ENCODE assay signal across 8 cellular contexts in the genomic region with DNA sequence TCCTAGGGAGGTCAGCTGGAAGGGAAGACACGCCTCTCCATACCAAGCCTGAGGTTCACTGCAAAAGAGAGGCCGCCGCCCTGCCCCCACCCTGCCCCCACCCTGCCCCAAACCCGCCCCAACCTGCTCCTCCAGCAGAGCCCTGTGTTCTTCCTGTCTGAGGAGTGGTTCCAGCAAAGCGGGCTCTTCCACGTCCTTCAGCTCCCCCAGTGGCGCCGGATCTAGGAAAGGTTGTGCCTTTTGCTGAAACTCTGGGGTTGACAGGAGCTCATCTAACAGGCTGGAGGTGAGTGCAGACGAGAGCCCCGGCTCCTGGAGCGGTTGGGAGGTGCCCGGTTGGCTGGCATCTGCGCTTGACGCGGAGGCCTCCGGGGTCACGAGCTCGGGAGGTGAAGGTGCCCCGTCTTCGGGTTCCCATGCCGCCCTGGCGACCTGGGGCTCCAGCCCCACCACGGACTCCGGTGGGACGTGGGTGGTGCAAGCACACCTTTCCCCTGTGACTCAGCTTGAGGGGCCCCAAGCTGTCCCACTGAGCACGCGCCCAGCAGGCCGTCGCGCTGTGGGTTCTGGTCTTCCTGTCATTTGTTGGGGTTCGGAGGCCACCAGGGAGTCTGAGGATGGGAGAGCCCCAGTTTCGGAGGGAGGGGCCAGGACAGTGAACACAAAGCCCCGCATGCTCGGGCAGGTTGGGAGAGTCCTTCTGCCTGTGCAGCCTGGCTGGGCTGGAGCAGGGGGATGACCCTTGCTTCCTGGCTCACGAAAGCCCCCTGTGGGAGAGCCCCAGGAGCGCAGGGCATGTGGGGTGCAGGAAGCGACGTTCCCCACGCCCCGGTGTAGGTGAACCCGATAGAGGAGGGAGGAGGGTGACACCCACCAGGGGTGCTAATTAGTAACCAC.
DNase-seq lines count a peak whose midpoint lies in the region; ATAC-seq and TF ChIP-seq lines count a peak whose summit lies in the region.

No MANE protein-coding gene starts in this region.

- H3K4me1 ChIP-seq in mucosa of descending colon (ENCODE audit: low read depth) = no peaks in the 10 kb centered on the region

- CTCF ChIA-PET in activated CD4-positive, alpha-beta T cell treated with anti-CD3 and anti-CD28 coated beads for 36 hours (lab: Charles Lee) = no interaction called here

- peaks cover 15% of the 10 kb centered on the region for H3K27me3 Mint-ChIP-seq in activated CD4-positive, alpha-beta T cell treated with anti-CD3 and anti-CD28 coated beads for 36 hours
- H3K27me3 Mint-ChIP-seq in effector memory CD8-positive, alpha-beta T cell = peaks cover 6 to 18% of the 10 kb centered on the region in 2 donors

- intact Hi-C loops in activated CD4-positive, alpha-beta T cell treated with anti-CD3 and anti-CD28 coated beads for 36 hours (cut with DNase I, micrococcal nuclease) = no loop called here
- intact Hi-C loops in mucosa of descending colon (cut with DNase I, micrococcal nuclease) = no loop called here

- H3K4me3 ChIP-seq in mucosa of descending colon = no peak overlapping the region

- POLR2A ChIA-PET in activated CD4-positive, alpha-beta T cell treated with anti-CD3 and anti-CD28 coated beads for 36 hours (lab: Charles Lee) = interaction anchor here (0.9 kb wide), 1 partner anchor 1018 kb away, joined by 3 read pairs; no protein-coding TSS in a partner anchor

- H3K36me3 ChIP-seq in mucosa of descending colon (ENCODE audit: low read depth) = no peaks in the 10 kb centered on the region

- ATAC-seq in GM18861 (IDR thresholded peaks at IDR 0.05; ENCODE audit: unreplicated experiment) = peak; percentile 61
- peak; percentile 66 for ATAC-seq in HG03064 (IDR thresholded peaks at IDR 0.05; ENCODE audit: low read depth, unreplicated experiment)
- ATAC-seq in activated CD4-positive, alpha-beta T cell treated with anti-CD3 and anti-CD28 coated beads for 36 hours = peak; percentile 56
- peak; percentile 75 for ATAC-seq in effector memory CD8-positive, alpha-beta T cell (replicated peaks)
- ATAC-seq in mucosa of descending colon = peak; percentile 61

- peak overlapping the region; percentile 56 for H3K4me3 Mint-ChIP-seq in activated CD4-positive, alpha-beta T cell treated with anti-CD3 and anti-CD28 coated beads for 36 hours
- H3K4me3 Mint-ChIP-seq in effector memory CD8-positive, alpha-beta T cell = peak overlapping the region; percentile 80 to 86

- no peak overlapping the region for H3K27ac Mint-ChIP-seq in activated CD4-positive, alpha-beta T cell treated with anti-CD3 and anti-CD28 coated beads for 36 hours
- H3K27ac Mint-ChIP-seq in effector memory CD8-positive, alpha-beta T cell = peak overlapping the region; percentile 87 to 91

- peaks cover 26% of the 10 kb centered on the region for H3K9me3 Mint-ChIP-seq in activated CD4-positive, alpha-beta T cell treated with anti-CD3 and anti-CD28 coated beads for 36 hours (ENCODE audit: low read depth)
- H3K9me3 Mint-ChIP-seq in effector memory CD8-positive, alpha-beta T cell = peaks cover 5 to 21% of the 10 kb centered on the region in 2 donors

- DNase-seq in activated CD4-positive, alpha-beta T cell treated with anti-CD3 and anti-CD28 coated beads for 36 hours = peak; percentile 76
- peak; percentile 71 to 79 (median 74) for DNase-seq in effector memory CD8-positive, alpha-beta T cell
- DNase-seq in mucosa of descending colon (peak; percentile 51 to 90 (median 69)), erythroblast (lab: John Stamatoyannopoulos, UW) (no peak), NCI-H187 treated with DMSO at 0.1 percent for 48 hours (lab: John Stamatoyannopoulos, UW) (no peak)
- peak; percentile 81 for DNase-seq in stimulated activated CD8-positive, alpha-beta memory T cell treated with anti-CD3 and anti-CD28 coated beads, Interleukin-4, amount 100 ng/mL, for 48 hours

- H3K36me3 Mint-ChIP-seq in activated CD4-positive, alpha-beta T cell treated with anti-CD3 and anti-CD28 coated beads for 36 hours (ENCODE audit: low read depth) = peaks cover 7% of the 10 kb centered on the region
- peaks cover 16% of the 10 kb centered on the region for H3K36me3 Mint-ChIP-seq in effector memory CD8-positive, alpha-beta T cell (ENCODE audit: insufficient read depth)

- H3K4me1 Mint-ChIP-seq in activated CD4-positive, alpha-beta T cell treated with anti-CD3 and anti-CD28 coated beads for 36 hours = peaks cover 16% of the 10 kb centered on the region
- H3K4me1 Mint-ChIP-seq in effector memory CD8-positive, alpha-beta T cell (ENCODE audit: low read depth in 2 of 2) = peaks cover 17 to 27% of the 10 kb centered on the region in 2 donors

- no peak for TF ChIP-seq POLR2A in erythroblast (IDR thresholded peaks at IDR 0.05; ENCODE audit: low read length)

- H3K9me3 ChIP-seq in mucosa of descending colon = peaks cover 59% of the 10 kb centered on the region

- no peak for TF ChIP-seq CTCF in mucosa of descending colon (IDR thresholded peaks at IDR 0.05)

Comparison
In these comparisons a context has a peak if more than half of its experiments do, and no peak if none do; other contexts are left out.
1. DNase-seq: peak in activated CD4-positive, alpha-beta T cell treated with anti-CD3 and anti-CD28 coated beads for 36 hours (single experiment), effector memory CD8-positive, alpha-beta T cell (3 of 3), mucosa of descending colon (3 of 3) and stimulated activated CD8-positive, alpha-beta memory T cell treated with anti-CD3 and anti-CD28 coated beads, Interleukin-4, amount 100 ng/mL, for 48 hours (single experiment); none in erythroblast (0 of 2) and NCI-H187 treated with DMSO at 0.1 percent for 48 hours (single experiment).
2. Peak in every context shown above with its lines, with median percentiles within 50 percentile points of each other: ATAC-seq.